In the genomic region with DNA sequence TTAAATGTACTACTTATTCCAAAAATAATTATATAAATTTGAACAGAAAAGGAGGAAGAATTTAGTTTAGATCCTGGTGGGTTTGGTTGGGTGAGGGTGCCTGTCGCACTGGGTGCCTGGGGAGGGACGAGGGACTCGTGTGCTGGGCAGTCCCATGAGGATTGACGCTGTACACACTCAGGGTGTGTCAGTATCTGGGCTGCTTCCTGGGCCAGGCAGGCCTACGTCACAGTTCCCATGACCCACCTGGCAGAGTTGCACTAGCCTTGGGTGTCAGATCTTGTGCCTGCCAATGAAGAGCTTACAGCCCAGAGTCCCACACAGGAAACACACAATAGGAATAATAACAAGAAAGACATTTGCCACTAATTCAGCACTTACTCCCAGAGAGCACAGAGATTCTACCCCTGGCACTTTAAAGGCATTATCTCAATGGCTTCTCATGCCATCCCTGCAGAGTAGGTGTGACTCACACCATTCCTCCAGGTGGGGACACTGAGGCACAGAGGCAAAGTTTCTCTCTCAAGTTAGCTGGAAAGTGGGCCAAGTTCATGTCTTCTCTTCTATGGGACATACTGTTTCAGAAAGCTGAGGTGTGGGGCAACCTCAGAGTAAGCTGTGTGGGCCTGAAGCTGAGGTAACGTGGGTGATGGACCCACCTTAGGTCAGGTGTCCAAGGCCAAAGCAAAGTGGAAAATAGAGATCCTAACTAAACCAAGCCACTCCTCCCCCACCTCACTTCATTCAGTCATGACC, we compare ENCODE assay signal across 9 cellular contexts. TPM values are rescaled to one million over a fixed set of nuclear protein-coding genes. Genes with fewer than 3 reads are reported as not detected.
DNase-seq lines count a peak whose midpoint lies in the region; ATAC-seq and TF ChIP-seq lines count a peak whose summit lies in the region.
"Had no signal": no experiment of that assay in that cellular context is flagged by ENCODE, and none has a peak within 500 bp of the region (broad histone marks: within the 10 kb centered on the region; RNA-seq: fewer than 3 reads in every experiment).

No MANE protein-coding gene starts in this region.

- peak overlapping the region; percentile 89 for H3K27ac Mint-ChIP-seq in activated naive CD8-positive, alpha-beta T cell

- 42 to 51% (median 47%) methylated on average over 6 of the region's 6 CpGs for WGBS in stomach, 5 donors

- H3K9me3 Mint-ChIP-seq in activated naive CD8-positive, alpha-beta T cell (ENCODE audit: low read depth), result no peaks in the 10 kb centered on the region

- no peak for TF ChIP-seq CTCF in stomach (IDR thresholded peaks at IDR 0.05)

- peaks cover 39% of the 10 kb centered on the region for H3K4me1 Mint-ChIP-seq in activated naive CD8-positive, alpha-beta T cell (ENCODE audit: low read depth)

- DNase-seq in HuH-7 (ENCODE audit: low spot score) (peak; percentile 6), iPS-NIHi7 (ENCODE audit: extremely low spot score) (peak; percentile 7), stomach (peak; percentile 85), Kasumi-1 (lab: John Stamatoyannopoulos, UW) (no peak), NCI-H1105 treated with DMSO at 0.1 percent for 48 hours (lab: John Stamatoyannopoulos, UW) (no peak), NCI-H2107 treated with DMSO at 0.1 percent for 48 hours (lab: John Stamatoyannopoulos, UW; ENCODE audit: unreplicated experiment) (no peak)

- H3K9me3 ChIP-seq in stomach, result no peaks in the 10 kb centered on the region

- TF ChIP-seq EP300 in stomach (IDR thresholded peaks at IDR 0.05), result no peak

- H3K4me1 ChIP-seq in stomach, result peaks cover 40 to 56% (median 51%) of the 10 kb centered on the region in 4 donors

- no peak overlapping the region for H3K4me3 ChIP-seq in stomach

- intact Hi-C loops in stomach (cut with DNase I; ENCODE audit: low total_unique reads), result no loop called here

- no peak for ATAC-seq in HG03280 (IDR thresholded peaks at IDR 0.05; ENCODE audit: unreplicated experiment)

- H3K27me3 ChIP-seq in stomach, result no peaks in the 10 kb centered on the region

- no peaks in the 10 kb centered on the region for H3K27me3 Mint-ChIP-seq in activated naive CD8-positive, alpha-beta T cell

- H3K36me3 Mint-ChIP-seq in activated naive CD8-positive, alpha-beta T cell, result peaks cover 4% of the 10 kb centered on the region

- peak overlapping the region; percentile 44 for H3K4me3 Mint-ChIP-seq in activated naive CD8-positive, alpha-beta T cell

- H3K36me3 ChIP-seq in stomach, result peaks cover 0 to 13% (median 9%) of the 10 kb centered on the region in 4 donors

- peak overlapping the region; percentile 65 to 99 (median 98) for H3K27ac ChIP-seq in stomach
- H3K27ac ChIP-seq: HL-60 had no signal

- no peak for TF ChIP-seq POLR2A in stomach (IDR thresholded peaks at IDR 0.05)

RNA-seq across cellular contexts. Expression of a gene that starts 1.3 kb away (rescaled TPM):
- total RNA-seq in stomach, result 10 to 100 TPM; 33.3 to 90.9 (median 68.3) TPM
- polyA plus RNA-seq in stomach, result 100 to 1,000 TPM in 1 of 3 donors, 10 to 100 TPM in 2; 38.4 to 297 (median 52.8) TPM

Comparison
In these comparisons a context has a peak if more than half of its experiments do, and no peak if none do; other contexts are left out.
1. DNase-seq: peak in HuH-7 (single experiment), iPS-NIHi7 (single experiment) and stomach (single experiment); none in Kasumi-1 (0 of 2), NCI-H1105 treated with DMSO at 0.1 percent for 48 hours (single experiment) and NCI-H2107 treated with DMSO at 0.1 percent for 48 hours (single experiment).